In the genomic region with DNA sequence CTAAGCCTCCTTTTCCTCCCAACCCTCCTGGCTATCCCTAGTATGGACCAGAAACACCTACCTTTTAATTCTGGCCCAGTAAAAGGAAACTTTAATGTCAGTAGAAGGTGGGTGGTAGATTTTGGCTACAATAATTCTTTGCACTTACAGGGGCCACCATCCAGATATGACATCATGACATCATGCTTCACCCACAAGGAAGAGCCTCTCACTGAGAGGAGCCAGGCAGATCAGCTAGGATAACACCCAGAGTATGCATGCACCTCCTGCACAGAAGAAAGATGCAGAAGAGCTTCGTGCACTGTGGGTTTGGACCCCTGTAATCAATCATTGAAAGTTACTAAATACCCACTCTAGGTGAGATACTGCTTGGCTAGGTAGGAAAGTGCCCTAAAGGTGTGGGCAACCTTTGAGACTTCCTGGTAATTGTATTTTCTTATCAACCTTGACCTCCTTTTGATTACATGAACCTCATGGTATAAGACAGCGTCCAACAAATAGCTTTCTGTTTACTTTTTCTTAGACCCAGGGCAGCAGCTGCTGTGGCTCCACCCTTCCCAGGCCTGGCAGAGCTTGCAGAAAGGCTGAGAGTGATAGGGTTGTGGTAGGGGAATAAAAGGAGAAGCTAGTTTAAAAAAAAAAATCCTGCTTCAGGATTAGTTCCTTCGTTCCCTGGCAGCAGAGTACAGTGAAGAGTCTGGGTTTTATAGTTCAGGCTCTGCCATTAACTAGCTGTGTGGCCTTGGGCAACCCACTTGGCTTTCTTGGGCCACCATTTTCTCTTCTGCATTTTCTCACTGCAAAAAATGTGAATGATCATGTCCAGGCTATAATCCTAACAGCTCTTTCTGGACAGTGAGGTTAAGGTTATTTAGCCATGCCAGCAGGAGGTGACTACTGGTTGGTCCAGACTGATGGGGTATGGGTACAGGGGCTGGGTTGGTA, we compare ENCODE assay signal across 10 cellular contexts. TPM values are rescaled to one million over a fixed set of nuclear protein-coding genes. Genes with fewer than 3 reads are reported as not detected.
DNase-seq lines count a peak whose midpoint lies in the region; ATAC-seq and TF ChIP-seq lines count a peak whose summit lies in the region.
"Had no signal": no experiment of that assay in that cellular context is flagged by ENCODE, and none has a peak within 500 bp of the region (broad histone marks: within the 10 kb centered on the region; RNA-seq: fewer than 3 reads in every experiment).

No MANE protein-coding gene starts in this region.

- H3K4me3 Mint-ChIP-seq in activated T-cell treated with anti-CD3 and anti-CD28 coated beads, Interleukin-2, amount 50 U/mL, for 24 hours, result peak overlapping the region; percentile 93
- peak overlapping the region; percentile 87 for H3K4me3 Mint-ChIP-seq in T-helper 17 cell
- peak overlapping the region; percentile 54 to 87 (median 81) for H3K4me3 Mint-ChIP-seq in immature natural killer cell

- no peak for ATAC-seq in T-helper 17 cell
- no peak for ATAC-seq in GM19452 (IDR thresholded peaks at IDR 0.05; ENCODE audit: unreplicated experiment)

- peak overlapping the region; percentile 95 for H3K27ac Mint-ChIP-seq in activated T-cell treated with anti-CD3 and anti-CD28 coated beads, Interleukin-2, amount 50 U/mL, for 24 hours
- H3K27ac Mint-ChIP-seq in T-helper 17 cell (peak overlapping the region; percentile 98), immature natural killer cell (peak overlapping the region; percentile 86 to 98 (median 93))

- peaks cover 2 to 100% (median 85%) of the 10 kb centered on the region in 4 donors for H3K4me1 ChIP-seq in tibial nerve

- TF ChIP-seq POLR2A in tibial nerve (IDR thresholded peaks at IDR 0.05), result no peak

- peaks cover 95% of the 10 kb centered on the region for H3K36me3 Mint-ChIP-seq in activated T-cell treated with anti-CD3 and anti-CD28 coated beads, Interleukin-2, amount 50 U/mL, for 24 hours (ENCODE audit: low read depth)
- H3K36me3 Mint-ChIP-seq in T-helper 17 cell (ENCODE audit: low read depth), result peaks cover 4% of the 10 kb centered on the region
- no peaks in the 10 kb centered on the region for H3K36me3 Mint-ChIP-seq in immature natural killer cell

- WGBS in tibial nerve, 2 donors, result 25% methylated on average over 3 of the region's 3 CpGs

- H3K4me1 Mint-ChIP-seq in activated T-cell treated with anti-CD3 and anti-CD28 coated beads, Interleukin-2, amount 50 U/mL, for 24 hours (ENCODE audit: low read depth), result peaks cover 82% of the 10 kb centered on the region
- H3K4me1 Mint-ChIP-seq in T-helper 17 cell (peaks cover 73% of the 10 kb centered on the region), immature natural killer cell (peaks cover 75 to 83% of the 10 kb centered on the region in 2 donors)

- H3K9me3 Mint-ChIP-seq in activated T-cell treated with anti-CD3 and anti-CD28 coated beads, Interleukin-2, amount 50 U/mL, for 24 hours, result no peaks in the 10 kb centered on the region
- H3K9me3 Mint-ChIP-seq in immature natural killer cell, result no peaks in the 10 kb centered on the region

- DNase-seq in activated T-cell treated with anti-CD3 and anti-CD28 coated beads, Interleukin-2, amount 50 U/mL, for 24 hours, result no peak
- DNase-seq in activated T-cell treated with anti-CD3 and anti-CD28 coated beads for 4 hours (no peak), T-helper 17 cell (no peak), immature natural killer cell (no peak), tibial nerve (ENCODE audit: low spot score in 2 of 2) (no peak), germinal center (ENCODE audit: low spot score) (no peak), cortex of kidney (lab: John Stamatoyannopoulos, UW) (no peak)

- no peak for TF ChIP-seq CTCF in tibial nerve (IDR thresholded peaks at IDR 0.05)

- no peak for TF ChIP-seq EP300 in tibial nerve (IDR thresholded peaks at IDR 0.05)

- H3K9me3 ChIP-seq in T-helper 17 cell (ENCODE audit: control insufficient read depth, low read length, poor library complexity, severe bottlenecking) (no peaks in the 10 kb centered on the region), tibial nerve (no peaks in the 10 kb centered on the region)

- no peaks in the 10 kb centered on the region for H3K27me3 ChIP-seq in tibial nerve

- peak overlapping the region in 3 of 4 donors; percentile 96 to 98 (median 97) for H3K27ac ChIP-seq in tibial nerve

- H3K27me3 Mint-ChIP-seq in activated T-cell treated with anti-CD3 and anti-CD28 coated beads, Interleukin-2, amount 50 U/mL, for 24 hours, result no peaks in the 10 kb centered on the region
- no peaks in the 10 kb centered on the region for H3K27me3 Mint-ChIP-seq in T-helper 17 cell
- H3K27me3 Mint-ChIP-seq in immature natural killer cell (ENCODE audit: low read depth in 3 of 3), result peaks cover 0 to 8% (median 4%) of the 10 kb centered on the region in 3 donors

- H3K4me3 ChIP-seq in tibial nerve, result no peak overlapping the region

- no peaks in the 10 kb centered on the region for H3K36me3 ChIP-seq in tibial nerve

RNA-seq across cellular contexts. Expression of gene MAP3K14, which starts 6.2 kb away (rescaled TPM):
- total RNA-seq in T-helper 17 cell (10 to 100 TPM; 43.8 to 49.1 TPM), tibial nerve (10 to 100 TPM in 3 of 4 donors, 1 to 10 TPM in 1; 9.6 to 15.6 (median 13.3) TPM)
- polyA plus RNA-seq in immature natural killer cell, result 1 to 10 TPM; 1.0 to 3.4 (median 3.0) TPM

RNA-seq across cellular contexts. Expression of gene SPATA32, which starts 48.8 kb away (rescaled TPM):
- total RNA-seq in T-helper 17 cell, result under 1 TPM in 1 of 2 donors, not detected in 1; 0.17 TPM
- polyA plus RNA-seq in immature natural killer cell, result under 1 TPM in 1 of 3 donors, not detected in 2; 0.16 TPM
- total RNA-seq in tibial nerve, result not detected
- total RNA-seq: NCI-H460, subcutaneous adipose tissue had no signal
